ENCODE assay signal across 16 cellular contexts in the genomic region with DNA sequence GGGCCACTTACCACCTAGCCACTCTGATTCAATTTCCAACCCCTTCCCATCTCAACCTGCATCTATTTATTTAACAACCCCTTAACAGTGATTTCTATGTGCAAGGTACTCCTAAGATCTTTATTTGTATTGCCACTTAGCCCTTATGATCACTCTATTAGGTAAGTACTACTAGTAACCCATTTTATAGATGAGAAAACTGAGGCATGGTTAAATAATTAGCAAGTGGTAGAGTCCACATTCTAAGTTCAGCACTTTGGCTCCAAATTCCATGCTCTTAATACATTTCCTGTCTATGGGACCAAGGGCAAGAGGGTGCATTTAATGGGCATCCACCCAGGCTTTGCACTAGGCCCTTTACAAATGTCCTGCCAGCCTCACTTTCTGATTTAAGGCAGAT.
"Had no signal": no experiment of that assay in that cellular context is flagged by ENCODE, and none has a peak within 500 bp of the region (broad histone marks: within the 10 kb centered on the region; RNA-seq: fewer than 3 reads in every experiment).

No MANE protein-coding gene starts in this region.

- H3K4me3 Mint-ChIP-seq: activated naive CD8-positive, alpha-beta T cell treated with anti-CD3 and anti-CD28 coated beads for 36 hours; activated T-cell treated with anti-CD3 and anti-CD28 coated beads, Interleukin-2, amount 50 U/mL, for 24 hours; WTC11 had no signal

- H3K27me3 ChIP-seq: colonic mucosa, heart left ventricle, upper lobe of left lung had no signal

- H3K27ac ChIP-seq: epithelial cell of prostate, heart left ventricle had no signal

- H3K36me3 ChIP-seq: colonic mucosa, heart left ventricle, thoracic aorta, upper lobe of left lung had no signal

- H3K4me1 ChIP-seq: colonic mucosa had no signal

- DNase-seq: activated naive CD4-positive, alpha-beta T cell treated with Interleukin-2 at 50 U/mL for 16 hours; activated naive CD8-positive, alpha-beta T cell treated with anti-CD3 and anti-CD28 coated beads for 36 hours; activated T-cell treated with anti-CD3 and anti-CD28 coated beads, Interleukin-2, amount 50 U/mL, for 24 hours; heart left ventricle; islet precursor cell; nucleus accumbens; retina; stimulated activated CD4-positive, alpha-beta T cell treated with anti-CD3 and anti-CD28 coated beads, Interleukin-4, amount 100 ng/mL, for 24 hours; stimulated activated naive CD4-positive, alpha-beta T cell treated with Interleukin-2 at 50 U/mL for 16 hours; T-helper 9 cell; upper lobe of left lung had no signal

- H3K9me3 ChIP-seq: colonic mucosa, heart left ventricle, mucosa of descending colon, thoracic aorta, upper lobe of left lung had no signal

- H3K27ac Mint-ChIP-seq: activated naive CD8-positive, alpha-beta T cell treated with anti-CD3 and anti-CD28 coated beads for 36 hours; activated T-cell treated with anti-CD3 and anti-CD28 coated beads, Interleukin-2, amount 50 U/mL, for 24 hours; WTC11 had no signal

- H3K36me3 Mint-ChIP-seq: activated naive CD8-positive, alpha-beta T cell treated with anti-CD3 and anti-CD28 coated beads for 36 hours; WTC11 had no signal

- H3K4me3 ChIP-seq: colonic mucosa, heart left ventricle, mucosa of descending colon, upper lobe of left lung had no signal

- H3K4me1 Mint-ChIP-seq: activated naive CD8-positive, alpha-beta T cell treated with anti-CD3 and anti-CD28 coated beads for 36 hours had no signal

- ATAC-seq: WTC11 had no signal

- H3K9me3 Mint-ChIP-seq: activated naive CD8-positive, alpha-beta T cell treated with anti-CD3 and anti-CD28 coated beads for 36 hours; activated T-cell treated with anti-CD3 and anti-CD28 coated beads, Interleukin-2, amount 50 U/mL, for 24 hours; WTC11 had no signal
